ENCODE assay signal across 1 cellular context in genomic region chr3:128001576-128001975, GRCh38.
TF ChIP-seq lines count a peak whose summit lies in the region.

No MANE protein-coding gene starts in this region.

TF ChIP-seq in HCT116, 20 proteins besides CTCF, POLR2A, EP300 and RAD21 (continued from another document):
- TF ChIP-seq ZBTB33 (IDR thresholded peaks at IDR 0.05; ENCODE audit: extremely low read depth, insufficient replicate concordance, low read length), result no peak
